ENCODE assay signal across 8 cellular contexts in genomic region chr16:67935096-67935401, GRCh38. TPM values are rescaled to one million over a fixed set of nuclear protein-coding genes. Genes with fewer than 3 reads are reported as not detected.
A peak's percentile ranks its signal among the peaks of the same experiment; 100 is the strongest.
DNase-seq lines count a peak whose midpoint lies in the region; ATAC-seq and TF ChIP-seq lines count a peak whose summit lies in the region.

No MANE protein-coding gene starts in this region.

- no peaks in the 10 kb centered on the region for H3K9me3 ChIP-seq in hepatocyte (ENCODE audit: low read depth)

- no peaks in the 10 kb centered on the region for H3K9me2 ChIP-seq in hepatocyte (replicated peaks; ENCODE audit: insufficient read depth)

- TF ChIP-seq CTCF in hepatocyte (IDR thresholded peaks at IDR 0.05; ENCODE audit: poor library complexity), result no peak
- TF ChIP-seq CTCF in GM10248 (IDR thresholded peaks at IDR 0.05; ENCODE audit: control extremely low read depth, extremely low read depth, low read depth, missing control alignments), result no peak
- TF ChIP-seq CTCF in GM20000 (IDR thresholded peaks at IDR 0.05; ENCODE audit: extremely low read depth, missing control alignments), result no peak

- DNase-seq in activated T-helper 1 cell treated with anti-CD3 and anti-CD28 coated beads, Interleukin-12 subunit alpha, Interleukin-12 subunit beta, Interleukin-2, Interleukin-4 antibody, amounts not matched to agents 30 ng/mL and 10 ng/mL and 1 ng/mL, durations not matched to agents 14 hours and 24 hours and 36 hours (ENCODE audit: low spot score), result no peak
- DNase-seq in hepatocyte (ENCODE audit: low spot score), result no peak
- DNase-seq in stimulated activated effector memory CD8-positive, alpha-beta T cell treated with anti-CD3 and anti-CD28 coated beads, Interleukin-12 subunit alpha, Interleukin-12 subunit beta, amount 100 ng/mL, for 72 hours (ENCODE audit: low spot score in 2 of 2), result no peak
- no peak for DNase-seq in GM10248 (ENCODE audit: extremely low spot score)
- DNase-seq in HPDE6-E6E7 (ENCODE audit: extremely low spot score), result no peak
- DNase-seq in GM20000 (ENCODE audit: low spot score), result no peak

- H3K4me1 Mint-ChIP-seq in activated T-helper 1 cell treated with anti-CD3 and anti-CD28 coated beads, Interleukin-12 subunit alpha, Interleukin-12 subunit beta, Interleukin-2, Interleukin-4 antibody, amounts not matched to agents 30 ng/mL and 10 ng/mL and 1 ng/mL, durations not matched to agents 14 hours and 24 hours and 36 hours (ENCODE audit: low read depth), result peaks cover 32% of the 10 kb centered on the region
- H3K4me1 Mint-ChIP-seq in stimulated activated effector memory CD8-positive, alpha-beta T cell treated with anti-CD3 and anti-CD28 coated beads, Interleukin-12 subunit alpha, Interleukin-12 subunit beta, amount 100 ng/mL, for 72 hours, result peaks cover 38% of the 10 kb centered on the region

- no peaks in the 10 kb centered on the region for H3K36me3 ChIP-seq in hepatocyte (replicated peaks; ENCODE audit: insufficient read depth, low read depth)

- H3K4me3 ChIP-seq in hepatocyte, result peak overlapping the region; percentile 8

- H3K79me2 ChIP-seq in hepatocyte, result peaks cover 24% of the 10 kb centered on the region

- H3K36me3 Mint-ChIP-seq in activated T-helper 1 cell treated with anti-CD3 and anti-CD28 coated beads, Interleukin-12 subunit alpha, Interleukin-12 subunit beta, Interleukin-2, Interleukin-4 antibody, amounts not matched to agents 30 ng/mL and 10 ng/mL and 1 ng/mL, durations not matched to agents 14 hours and 24 hours and 36 hours (ENCODE audit: low read depth), result peaks cover 36% of the 10 kb centered on the region
- H3K36me3 Mint-ChIP-seq in stimulated activated effector memory CD8-positive, alpha-beta T cell treated with anti-CD3 and anti-CD28 coated beads, Interleukin-12 subunit alpha, Interleukin-12 subunit beta, amount 100 ng/mL, for 72 hours, result peaks cover 86% of the 10 kb centered on the region

- intact Hi-C loops in activated T-helper 1 cell treated with anti-CD3 and anti-CD28 coated beads, Interleukin-12 subunit alpha, Interleukin-12 subunit beta, Interleukin-2, Interleukin-4 antibody, amounts not matched to agents 30 ng/mL and 10 ng/mL and 1 ng/mL, durations not matched to agents 14 hours and 24 hours and 36 hours (cut with micrococcal nuclease), result loop anchor here (1.0 to 5.0 kb wide), 13 partner anchors 33 to 454 kb away; partner anchors contain the start of genes ATP6V0D1, CTCF, DDX28 and DUS2

- 12% methylated on average over 13 of the region's 13 CpGs for WGBS in hepatocyte (ENCODE audit: low lambda C conversion rate, missing lambda C conversion rate)

- POLR2A ChIA-PET in GM10248 (lab: Yijun Ruan, JAX), result no interaction called here

- H2AFZ ChIP-seq in hepatocyte, result no peak overlapping the region

- no peaks in the 10 kb centered on the region for H3K27me3 ChIP-seq in hepatocyte

- peak overlapping the region; percentile 86 for H3K4me2 ChIP-seq in hepatocyte

- no peaks in the 10 kb centered on the region for H4K20me1 ChIP-seq in hepatocyte (ENCODE audit: insufficient read depth, poor library complexity, severe bottlenecking)

- peak overlapping the region; percentile 98 for H3K4me3 Mint-ChIP-seq in activated T-helper 1 cell treated with anti-CD3 and anti-CD28 coated beads, Interleukin-12 subunit alpha, Interleukin-12 subunit beta, Interleukin-2, Interleukin-4 antibody, amounts not matched to agents 30 ng/mL and 10 ng/mL and 1 ng/mL, durations not matched to agents 14 hours and 24 hours and 36 hours
- H3K4me3 Mint-ChIP-seq in stimulated activated effector memory CD8-positive, alpha-beta T cell treated with anti-CD3 and anti-CD28 coated beads, Interleukin-12 subunit alpha, Interleukin-12 subunit beta, amount 100 ng/mL, for 72 hours, result peak overlapping the region; percentile 100

- H3K27ac Mint-ChIP-seq in activated T-helper 1 cell treated with anti-CD3 and anti-CD28 coated beads, Interleukin-12 subunit alpha, Interleukin-12 subunit beta, Interleukin-2, Interleukin-4 antibody, amounts not matched to agents 30 ng/mL and 10 ng/mL and 1 ng/mL, durations not matched to agents 14 hours and 24 hours and 36 hours, result peak overlapping the region; percentile 96
- peak overlapping the region; percentile 100 for H3K27ac Mint-ChIP-seq in stimulated activated effector memory CD8-positive, alpha-beta T cell treated with anti-CD3 and anti-CD28 coated beads, Interleukin-12 subunit alpha, Interleukin-12 subunit beta, amount 100 ng/mL, for 72 hours

- H3K4me1 ChIP-seq in hepatocyte (ENCODE audit: insufficient read depth), result peaks cover 8% of the 10 kb centered on the region

- H3K27me3 Mint-ChIP-seq in activated T-helper 1 cell treated with anti-CD3 and anti-CD28 coated beads, Interleukin-12 subunit alpha, Interleukin-12 subunit beta, Interleukin-2, Interleukin-4 antibody, amounts not matched to agents 30 ng/mL and 10 ng/mL and 1 ng/mL, durations not matched to agents 14 hours and 24 hours and 36 hours (ENCODE audit: insufficient read depth), result no peaks in the 10 kb centered on the region

- CTCF ChIA-PET in GM10248 (lab: Yijun Ruan, JAX), result interaction anchor here (0.9 to 7.0 kb wide), 16 partner anchors 11 to 420 kb away, joined by 3 to 38 read pairs (median 3); no protein-coding TSS in a partner anchor

- no peak overlapping the region for H3K27ac ChIP-seq in hepatocyte

- H3K9me3 Mint-ChIP-seq in activated T-helper 1 cell treated with anti-CD3 and anti-CD28 coated beads, Interleukin-12 subunit alpha, Interleukin-12 subunit beta, Interleukin-2, Interleukin-4 antibody, amounts not matched to agents 30 ng/mL and 10 ng/mL and 1 ng/mL, durations not matched to agents 14 hours and 24 hours and 36 hours, result no peaks in the 10 kb centered on the region
- H3K9me3 Mint-ChIP-seq in stimulated activated effector memory CD8-positive, alpha-beta T cell treated with anti-CD3 and anti-CD28 coated beads, Interleukin-12 subunit alpha, Interleukin-12 subunit beta, amount 100 ng/mL, for 72 hours, result no peaks in the 10 kb centered on the region

- ATAC-seq in HG03045 (IDR thresholded peaks at IDR 0.05; ENCODE audit: unreplicated experiment) (peak; percentile 8), HG03025 (IDR thresholded peaks at IDR 0.05; ENCODE audit: low FRiP score, unreplicated experiment) (no peak)
- no peak for ATAC-seq in stimulated activated effector memory CD8-positive, alpha-beta T cell treated with anti-CD3 and anti-CD28 coated beads, Interleukin-12 subunit alpha, Interleukin-12 subunit beta, amount 100 ng/mL, for 72 hours

RNA-seq across cellular contexts. Expression of gene PSMB10, which starts 1.6 kb away (rescaled TPM):
- 213 and 218 TPM in 2 replicates for total RNA-seq in activated T-helper 1 cell treated with anti-CD3 and anti-CD28 coated beads, Interleukin-12 subunit alpha, Interleukin-12 subunit beta, Interleukin-2, Interleukin-4 antibody, amounts not matched to agents 30 ng/mL and 10 ng/mL and 1 ng/mL, durations not matched to agents 14 hours and 24 hours and 36 hours
- 13.7 and 27.8 TPM in 2 replicates for total RNA-seq in hepatocyte
- 48.7 and 52.2 TPM in 2 replicates for polyA plus RNA-seq in hepatocyte

RNA-seq across cellular contexts. Expression of gene CTRL, which starts 3.4 kb away (rescaled TPM):
- total RNA-seq in activated T-helper 1 cell treated with anti-CD3 and anti-CD28 coated beads, Interleukin-12 subunit alpha, Interleukin-12 subunit beta, Interleukin-2, Interleukin-4 antibody, amounts not matched to agents 30 ng/mL and 10 ng/mL and 1 ng/mL, durations not matched to agents 14 hours and 24 hours and 36 hours, result 5.5 and 6.9 TPM in 2 replicates
- total RNA-seq in hepatocyte, result 0.63 TPM in 1 of 2 replicates, not detected in the other
- 12.5 and 13.4 TPM in 2 replicates for polyA plus RNA-seq in hepatocyte

RNA-seq across cellular contexts. Expression of gene LCAT, which starts 8.9 kb away (rescaled TPM):
- total RNA-seq in activated T-helper 1 cell treated with anti-CD3 and anti-CD28 coated beads, Interleukin-12 subunit alpha, Interleukin-12 subunit beta, Interleukin-2, Interleukin-4 antibody, amounts not matched to agents 30 ng/mL and 10 ng/mL and 1 ng/mL, durations not matched to agents 14 hours and 24 hours and 36 hours, result 12.7 and 20.3 TPM in 2 replicates
- total RNA-seq in hepatocyte, result 15.6 and 19.8 TPM in 2 replicates
- 44.6 and 47.3 TPM in 2 replicates for polyA plus RNA-seq in hepatocyte

RNA-seq across cellular contexts. Expression of gene SLC12A4, which starts 33.4 kb away (rescaled TPM):
- total RNA-seq in activated T-helper 1 cell treated with anti-CD3 and anti-CD28 coated beads, Interleukin-12 subunit alpha, Interleukin-12 subunit beta, Interleukin-2, Interleukin-4 antibody, amounts not matched to agents 30 ng/mL and 10 ng/mL and 1 ng/mL, durations not matched to agents 14 hours and 24 hours and 36 hours, result 40.0 and 43.1 TPM in 2 replicates
- total RNA-seq in hepatocyte, result 23.7 and 55.2 TPM in 2 replicates
- polyA plus RNA-seq in hepatocyte, result 63.9 and 65.3 TPM in 2 replicates

RNA-seq across cellular contexts. Expression of gene PSKH1, which starts 42.0 kb away (rescaled TPM):
- 17.8 TPM in 2 replicates for total RNA-seq in activated T-helper 1 cell treated with anti-CD3 and anti-CD28 coated beads, Interleukin-12 subunit alpha, Interleukin-12 subunit beta, Interleukin-2, Interleukin-4 antibody, amounts not matched to agents 30 ng/mL and 10 ng/mL and 1 ng/mL, durations not matched to agents 14 hours and 24 hours and 36 hours
- total RNA-seq in hepatocyte, result 29.2 and 30.5 TPM in 2 replicates
- polyA plus RNA-seq in hepatocyte, result 38.6 and 44.6 TPM in 2 replicates
